ENCODE assay signal across 9 cellular contexts in the genomic region with DNA sequence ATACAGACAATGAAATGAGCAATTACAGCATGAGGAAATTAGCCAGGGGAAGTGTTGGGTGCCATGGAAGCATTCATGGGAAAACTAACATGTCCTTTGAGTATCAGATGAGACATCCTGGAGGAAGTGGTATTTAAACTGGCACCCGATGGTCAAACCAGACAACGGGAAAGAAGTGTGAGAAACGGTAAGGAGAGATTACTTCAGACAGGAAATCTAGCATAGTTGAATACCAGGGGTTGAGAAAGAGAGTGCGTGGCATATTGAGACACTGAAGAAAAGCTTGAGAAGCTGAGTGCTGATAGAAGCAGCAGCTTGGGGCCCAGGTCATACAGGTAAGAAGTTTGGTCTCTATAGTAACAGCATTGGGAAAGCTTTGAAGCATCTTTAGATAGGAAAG.
"Had no signal": no experiment of that assay in that cellular context is flagged by ENCODE, and none has a peak within 500 bp of the region (broad histone marks: within the 10 kb centered on the region; RNA-seq: fewer than 3 reads in every experiment).

No MANE protein-coding gene starts in this region.

- ATAC-seq: GM23338, HCT116 had no signal

- H3K36me3 ChIP-seq: HAP-1 had no signal

- H3K4me1 ChIP-seq: HAP-1 had no signal

- H3K4me3 ChIP-seq: GM23248, GM23338, HAP-1 had no signal

- DNase-seq: GM23248, GOT3, H7, H9, HCEC 1CT, HFFc6 had no signal

- H3K27ac ChIP-seq: GM23248 had no signal

- H3K9me3 ChIP-seq: HAP-1 had no signal
